Comparison of ENCODE assay signal across 10 cellular contexts in the genomic region with DNA sequence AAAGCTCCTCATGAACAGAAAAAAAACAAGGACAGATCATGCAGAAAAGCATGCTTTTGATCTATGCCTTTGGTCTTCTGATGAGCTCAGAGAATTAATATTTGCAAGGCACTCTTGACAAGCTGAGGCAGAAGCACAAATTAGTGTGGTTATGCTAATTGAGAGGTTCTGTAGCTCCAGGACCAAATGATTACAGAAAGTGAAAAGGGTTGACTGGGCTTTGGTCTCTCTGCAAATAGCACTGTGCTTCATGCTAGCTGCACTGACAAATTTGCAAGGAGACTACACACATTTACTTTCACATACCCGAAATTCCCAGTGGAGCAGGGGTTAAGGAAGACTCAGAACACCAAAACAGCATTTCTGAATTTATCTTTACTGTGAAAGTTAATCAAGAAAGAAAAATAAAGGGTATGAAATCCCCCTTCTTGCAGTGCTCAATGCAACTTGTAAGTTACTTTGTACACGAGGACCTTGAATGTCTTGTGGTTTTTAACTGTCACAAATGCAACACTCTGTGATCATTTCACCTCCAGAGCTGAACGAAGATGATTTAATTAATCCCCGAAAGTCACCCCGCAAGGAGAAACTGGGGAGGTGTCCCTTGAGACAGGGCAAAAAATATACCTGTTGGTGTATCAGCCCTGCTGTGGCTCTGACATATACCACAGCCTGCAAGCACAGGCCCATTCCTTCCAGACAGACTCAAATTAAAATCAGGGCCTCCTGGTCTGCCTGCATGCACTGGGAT. TPM values are rescaled to one million over a fixed set of nuclear protein-coding genes. Genes with fewer than 3 reads are reported as not detected.
A peak's percentile ranks its signal among the peaks of the same experiment; 100 is the strongest.
DNase-seq lines count a peak whose midpoint lies in the region; TF ChIP-seq lines count a peak whose summit lies in the region.
"Had no signal": no experiment of that assay in that cellular context is flagged by ENCODE, and none has a peak within 500 bp of the region (broad histone marks: within the 10 kb centered on the region; RNA-seq: fewer than 3 reads in every experiment).

No MANE protein-coding gene starts in this region.

- WGBS in spleen, 5 donors = 25 to 39% (median 32%) methylated on average over 5 of the region's 5 CpGs

- DNase-seq in DMS79 treated with DMSO at 0.1 percent for 48 hours (lab: John Stamatoyannopoulos, UW) = peak; percentile 30
- no peak for DNase-seq in DMS79 (lab: John Stamatoyannopoulos, UW)
- peak; percentile 84 for DNase-seq in epithelial cell of esophagus (ENCODE audit: low read depth)
- no peak for DNase-seq in spleen
- no peak for DNase-seq in GF-D8 (lab: John Stamatoyannopoulos, UW)
- no peak for DNase-seq in KG1 (lab: John Stamatoyannopoulos, UW)
- DNase-seq in dermis blood vessel endothelial cell = no peak
- DNase-seq: NCI-H2081 had no signal

- H4K20me1 ChIP-seq in OCI-LY1 (ENCODE audit: insufficient read depth, low read length) = no peaks in the 10 kb centered on the region

- TF ChIP-seq CTCF in OCI-LY1 (IDR thresholded peaks at IDR 0.05; ENCODE audit: low read length) (no peak), epithelial cell of esophagus (IDR thresholded peaks at IDR 0.05; ENCODE audit: insufficient read depth, low read depth, low read length, missing control alignments) (no peak), spleen (IDR thresholded peaks at IDR 0.05 in 8 of 11, conservative IDR thresholded peaks at IDR 0.05 in 3 of 11) (no peak)

- peak in 1 of 3 donors; percentile 25 for TF ChIP-seq POLR2A in spleen (IDR thresholded peaks at IDR 0.05)

- intact Hi-C loops in spleen (cut with DNase I; ENCODE audit: low total_unique reads) = no loop called here

- peaks cover 19% of the 10 kb centered on the region for H3F3A ChIP-seq in OCI-LY1 (ENCODE audit: insufficient read depth, low read length)

- peaks cover 53% of the 10 kb centered on the region for H3K79me2 ChIP-seq in OCI-LY1 (ENCODE audit: insufficient read depth, low read length)

- H3K9me3 ChIP-seq in OCI-LY1 (ENCODE audit: low read length) (no peaks in the 10 kb centered on the region), spleen (no peaks in the 10 kb centered on the region)

- no peaks in the 10 kb centered on the region for H3K9me2 ChIP-seq in OCI-LY1 (ENCODE audit: low read depth, low read length)

- H3K4me3 ChIP-seq in OCI-LY1 (ENCODE audit: low read depth, low read length, poor library complexity, severe bottlenecking) = peak overlapping the region; percentile 41
- no peak overlapping the region for H3K4me3 ChIP-seq in epithelial cell of esophagus (ENCODE audit: low read length)
- peak overlapping the region in 3 of 8 donors; percentile 5 to 49 (median 18) for H3K4me3 ChIP-seq in spleen

- H3K27me3 ChIP-seq in OCI-LY1 (ENCODE audit: insufficient read depth, low read length) (no peaks in the 10 kb centered on the region), spleen (replicated peaks in 1 of 7) (no peaks in the 10 kb centered on the region)

- peak overlapping the region; percentile 62 for H3K9ac ChIP-seq in OCI-LY1 (ENCODE audit: low read length)

- H3K36me3 ChIP-seq in OCI-LY1 (ENCODE audit: insufficient read depth, low read length) = peaks cover 19% of the 10 kb centered on the region
- H3K36me3 ChIP-seq in spleen = no peaks in the 10 kb centered on the region

- H3K4me1 ChIP-seq in OCI-LY1 (ENCODE audit: insufficient read depth, low read length, severe bottlenecking) (peaks cover 97% of the 10 kb centered on the region), spleen (peaks cover 61 to 100% (median 96%) of the 10 kb centered on the region in 6 donors)

- peak overlapping the region; percentile 67 for H3K4me2 ChIP-seq in OCI-LY1 (ENCODE audit: low read length)

- no peak overlapping the region for H2AFZ ChIP-seq in OCI-LY1 (ENCODE audit: low read length)

- H3K27ac ChIP-seq in OCI-LY1 (ENCODE audit: low read depth, low read length, poor library complexity, severe bottlenecking) (peak overlapping the region; percentile 98), spleen (peak overlapping the region; percentile 69 to 98 (median 89))
- H3K27ac ChIP-seq: 22Rv1 had no signal

RNA-seq across cellular contexts. Expression of gene RAPGEF1, which starts 11.9 kb away (rescaled TPM):
- total RNA-seq in spleen (100 to 1,000 TPM in 6 of 7 donors, 10 to 100 TPM in 1; 88.1 to 137 (median 118) TPM), dermis blood vessel endothelial cell (56.2 and 69.3 TPM in 2 replicates)
- 10 to 100 TPM; 16.9 to 47.8 (median 19.9) TPM for polyA plus RNA-seq in spleen

Comparison
In these comparisons a context has a peak if more than half of its experiments do, and no peak if none do; other contexts are left out.
1. DNase-seq: peak in DMS79 treated with DMSO at 0.1 percent for 48 hours (single experiment) and epithelial cell of esophagus (single experiment); none in DMS79 (single experiment), spleen (single experiment), GF-D8 (single experiment), KG1 (single experiment) and dermis blood vessel endothelial cell (single experiment).